In genomic region chr12:25926536-25926935, GRCh38 we compare ENCODE assay signal across 21 cellular contexts. TPM values are rescaled to one million over a fixed set of nuclear protein-coding genes. Genes with fewer than 3 reads are reported as not detected.
DNase-seq lines count a peak whose midpoint lies in the region; ATAC-seq, FAIRE-seq and TF ChIP-seq lines count a peak whose summit lies in the region.
"Had no signal": no experiment of that assay in that cellular context is flagged by ENCODE, and none has a peak within 500 bp of the region (broad histone marks: within the 10 kb centered on the region; RNA-seq: fewer than 3 reads in every experiment).

No MANE protein-coding gene starts in this region.

- H3K79me2 ChIP-seq in endothelial cell of umbilical vein (ENCODE audit: control insufficient read depth, insufficient read depth, low read length): no peaks in the 10 kb centered on the region

- no peak for TF ChIP-seq POLR2A in endothelial cell of umbilical vein (IDR thresholded peaks at IDR 0.05; ENCODE audit: low read depth, low read length)
- TF ChIP-seq POLR2A in transverse colon (IDR thresholded peaks at IDR 0.05): no peak

- no peak for TF ChIP-seq EP300 in transverse colon (IDR thresholded peaks at IDR 0.05; ENCODE audit: low read depth)

- H3K9me1 ChIP-seq in endothelial cell of umbilical vein (replicated peaks; ENCODE audit: control insufficient read depth, extremely low read depth, insufficient read depth, low read length): no peaks in the 10 kb centered on the region

- H3K36me3 Mint-ChIP-seq in type B pancreatic cell: peaks cover 5% of the 10 kb centered on the region
- H3K36me3 Mint-ChIP-seq: CD14-positive monocyte had no signal

- H3K36me3 ChIP-seq in endothelial cell of umbilical vein (ENCODE audit: control insufficient read depth in 2 of 2, extremely low read depth in 1 of 2, insufficient read depth in 2 of 2, low read length in 2 of 2) (no peaks in the 10 kb centered on the region), transverse colon (no peaks in the 10 kb centered on the region)
- H3K36me3 ChIP-seq: HAP-1, SJSA1 had no signal

- peaks cover 10% of the 10 kb centered on the region for H3K9me3 Mint-ChIP-seq in type B pancreatic cell
- H3K9me3 Mint-ChIP-seq: GM23338 had no signal

- no peaks in the 10 kb centered on the region for H3K4me1 Mint-ChIP-seq in type B pancreatic cell (ENCODE audit: unreplicated experiment)
- H3K4me1 Mint-ChIP-seq: B cell, CD14-positive monocyte had no signal

- H3K4me1 ChIP-seq in endothelial cell of umbilical vein (ENCODE audit: control insufficient read depth, extremely low read depth, insufficient read depth, low read length): peaks cover 21% of the 10 kb centered on the region
- no peaks in the 10 kb centered on the region for H3K4me1 ChIP-seq in transverse colon
- H3K4me1 ChIP-seq: SJSA1 had no signal

- intact Hi-C loops in endothelial cell of umbilical vein (cut with micrococcal nuclease) (no loop called here), transverse colon (cut with DNase I; ENCODE audit: low total_unique reads) (no loop called here)

- peak; percentile 16 for DNase-seq in AG09309 (ENCODE audit: low read depth)
- peak; percentile 29 to 32 for DNase-seq in Kasumi-1 (lab: John Stamatoyannopoulos, UW)
- DNase-seq in OCI-M1 (lab: John Stamatoyannopoulos, UW): peak; percentile 39
- DNase-seq in endothelial cell of umbilical vein (ENCODE audit: low read depth, low spot score): peak; percentile 12
- no peak for DNase-seq in transverse colon
- no peak for DNase-seq in activated T-cell treated with anti-CD3 and anti-CD28 coated beads, Interleukin-2, amount 50 U/mL, for 1 hour
- DNase-seq in type B pancreatic cell (ENCODE audit: extremely low spot score, unreplicated experiment): no peak
- DNase-seq: KG1, NCI-H1048, NCI-H1436, NCI-H187 treated with DMSO at 0.1 percent for 48 hours, NCI-H2107, NCI-H446 treated with DMSO at 0.1 percent for 48 hours had no signal

- no peak for TF ChIP-seq CTCF in AG09309 (IDR thresholded peaks at IDR 0.05; ENCODE audit: control insufficient read depth, insufficient read depth, low read depth, low read length, missing control alignments)
- no peak for TF ChIP-seq CTCF in endothelial cell of umbilical vein (IDR thresholded peaks at IDR 0.05; ENCODE audit: extremely low read depth in 1 of 2, insufficient read depth in 1 of 2, low read depth in 1 of 2, low read length in 2 of 2)
- no peak for TF ChIP-seq CTCF in transverse colon (IDR thresholded peaks at IDR 0.05)
- no peak for TF ChIP-seq CTCF in type B pancreatic cell (conservative IDR thresholded peaks at IDR 0.05)

- dilution Hi-C loops in endothelial cell of umbilical vein (cut with MboI; ENCODE audit: extremely low pct_ligation_motif_present, low sequenced_read_pairs): no loop called here

- H3K27me3 ChIP-seq in endothelial cell of umbilical vein (ENCODE audit: control insufficient read depth in 2 of 2, insufficient read depth in 2 of 2, low read length in 2 of 2) (no peaks in the 10 kb centered on the region), transverse colon (no peaks in the 10 kb centered on the region)
- H3K27me3 ChIP-seq: SJSA1 had no signal

- POLR2A ChIA-PET in endothelial cell of umbilical vein (lab: Charles Lee): no interaction called here

- in situ Hi-C loops in transverse colon (cut with MboI; ENCODE audit: low pct_ligation_motif_present in 1 of 4, low pct_unique_long_range_greater_than_20kb in 1 of 4, low sequenced_read_pairs in 3 of 4): no loop called here

- no peak overlapping the region for H3K27ac Mint-ChIP-seq in type B pancreatic cell
- H3K27ac Mint-ChIP-seq: B cell, CD14-positive monocyte, GM23338 had no signal

- H2AFZ ChIP-seq in endothelial cell of umbilical vein (ENCODE audit: low read depth, low read length): no peak overlapping the region

- BruUV-seq in endothelial cell of umbilical vein (replicated peaks; lab: Mats Ljungman, UMichigan): no TSS peak

- no peak overlapping the region for H3K4me3 Mint-ChIP-seq in type B pancreatic cell
- H3K4me3 Mint-ChIP-seq: B cell, CD14-positive monocyte, GM23338 had no signal

- H3K4me3 ChIP-seq in AG09309 (ENCODE audit: control insufficient read depth, low read depth, low read length) (no peak overlapping the region), endothelial cell of umbilical vein (replicated peaks in 1 of 3; ENCODE audit: insufficient read depth in 1 of 3, low read depth in 1 of 3, low read length in 3 of 3) (no peak overlapping the region), transverse colon (no peak overlapping the region)
- H3K4me3 ChIP-seq: GM23338, HAP-1, SJSA1 had no signal

- ATAC-seq in HG03159 (IDR thresholded peaks at IDR 0.05; ENCODE audit: unreplicated experiment): no peak
- ATAC-seq: GM23338, Right ventricle myocardium inferior had no signal

- H3K27ac ChIP-seq in endothelial cell of umbilical vein (ENCODE audit: insufficient read depth, low read depth, low read length) (no peak overlapping the region), transverse colon (no peak overlapping the region)
- H3K27ac ChIP-seq: SJSA1 had no signal

- no peak overlapping the region for H3K9ac ChIP-seq in endothelial cell of umbilical vein (replicated peaks; ENCODE audit: extremely low read depth, insufficient read depth, low read length)

- CTCF ChIA-PET in endothelial cell of umbilical vein (lab: Charles Lee): interaction anchor here (0.8 to 1.5 kb wide), 2 partner anchors 34 to 90 kb away, joined by 3 read pairs; no protein-coding TSS in a partner anchor

- H3K9me3 ChIP-seq in endothelial cell of umbilical vein (replicated peaks; ENCODE audit: control insufficient read depth, insufficient read depth, low read length) (no peaks in the 10 kb centered on the region), transverse colon (no peaks in the 10 kb centered on the region)
- H3K9me3 ChIP-seq: HAP-1, SJSA1 had no signal

- 65 to 94% methylated on average over 2 to 5 of the region's 5 CpGs for WGBS in transverse colon (ENCODE audit: low coverage in 1 of 2), 2 donors

- no peaks in the 10 kb centered on the region for H4K20me1 ChIP-seq in endothelial cell of umbilical vein (replicated peaks; ENCODE audit: control insufficient read depth, extremely low read depth, insufficient read depth, low read length)

- peak; percentile 76 for FAIRE-seq in endothelial cell of umbilical vein (lab: Jason Lieb, UNC)
- FAIRE-seq: RCC 7860 had no signal

- H3K4me2 ChIP-seq in endothelial cell of umbilical vein (ENCODE audit: insufficient read depth, low read length): no peak overlapping the region
- H3K4me2 ChIP-seq: GM23338 had no signal

- H3K27me3 Mint-ChIP-seq in type B pancreatic cell: peaks cover 5% of the 10 kb centered on the region

TF ChIP-seq in endothelial cell of umbilical vein, 7 proteins besides CTCF, POLR2A, EP300 and RAD21:
- TF ChIP-seq MAX (IDR thresholded peaks at IDR 0.05; ENCODE audit: insufficient read depth, insufficient read length) (no peak), POLR2AphosphoS5 (IDR thresholded peaks at IDR 0.05; ENCODE audit: insufficient read depth, low read depth, low read length) (no peak), MYC (IDR thresholded peaks at IDR 0.05; ENCODE audit: low read depth, low read length) (no peak), GATA2 (IDR thresholded peaks at IDR 0.05; ENCODE audit: insufficient read depth, insufficient read length, low read depth, low read length) (no peak), FOS (IDR thresholded peaks at IDR 0.05; ENCODE audit: borderline replicate concordance, insufficient read depth, low read length) (peak; percentile 41), JUN (IDR thresholded peaks at IDR 0.05; ENCODE audit: borderline replicate concordance, insufficient read depth, insufficient read length, low read depth) (no peak)

RNA-seq across cellular contexts. Expression of gene RASSF8, which starts 31.9 kb away (rescaled TPM):
- total RNA-seq in endothelial cell of umbilical vein: 58.3 and 59.3 TPM in 2 replicates
- polyA plus RNA-seq in endothelial cell of umbilical vein: 9.0 and 11.1 TPM in 2 replicates
- 12.0 and 12.8 TPM in 2 replicates for polyA plus RNA-seq in endothelial cell of umbilical vein (2011; cell fraction: cytosol; rRNA removed)
- polyA plus RNA-seq in endothelial cell of umbilical vein (2011; cell fraction: nucleus; rRNA removed): 23.2 and 24.5 TPM in 2 replicates
- 28.5 and 39.2 TPM in 2 replicates for polyA plus RNA-seq in endothelial cell of umbilical vein (2012)
- 77.4 and 82.4 TPM in 2 replicates for polyA minus RNA-seq in endothelial cell of umbilical vein
- polyA minus RNA-seq in endothelial cell of umbilical vein (2011; cell fraction: cytosol; rRNA and poly(A)+ RNA removed): 33.1 TPM
- 69.4 and 85.4 TPM in 2 replicates for polyA minus RNA-seq in endothelial cell of umbilical vein (2011; cell fraction: nucleus; rRNA and poly(A)+ RNA removed)
- total RNA-seq in transverse colon: 100 to 1,000 TPM in 1 of 4 donors, 10 to 100 TPM in 3; 13.1 to 332 (median 23.5) TPM
- 46.3 and 65.1 TPM in 2 replicates for total RNA-seq in type B pancreatic cell (ENCODE audit: low replicate concordance)

Comparison
In these comparisons a context has a peak if more than half of its experiments do, and no peak if none do; other contexts are left out.
1. DNase-seq: peak in AG09309 (single experiment), Kasumi-1 (2 of 2), OCI-M1 (single experiment) and endothelial cell of umbilical vein (single experiment); none in transverse colon (single experiment), activated T-cell treated with anti-CD3 and anti-CD28 coated beads, Interleukin-2, amount 50 U/mL, for 1 hour (single experiment) and type B pancreatic cell (single experiment).